In the genomic region with DNA sequence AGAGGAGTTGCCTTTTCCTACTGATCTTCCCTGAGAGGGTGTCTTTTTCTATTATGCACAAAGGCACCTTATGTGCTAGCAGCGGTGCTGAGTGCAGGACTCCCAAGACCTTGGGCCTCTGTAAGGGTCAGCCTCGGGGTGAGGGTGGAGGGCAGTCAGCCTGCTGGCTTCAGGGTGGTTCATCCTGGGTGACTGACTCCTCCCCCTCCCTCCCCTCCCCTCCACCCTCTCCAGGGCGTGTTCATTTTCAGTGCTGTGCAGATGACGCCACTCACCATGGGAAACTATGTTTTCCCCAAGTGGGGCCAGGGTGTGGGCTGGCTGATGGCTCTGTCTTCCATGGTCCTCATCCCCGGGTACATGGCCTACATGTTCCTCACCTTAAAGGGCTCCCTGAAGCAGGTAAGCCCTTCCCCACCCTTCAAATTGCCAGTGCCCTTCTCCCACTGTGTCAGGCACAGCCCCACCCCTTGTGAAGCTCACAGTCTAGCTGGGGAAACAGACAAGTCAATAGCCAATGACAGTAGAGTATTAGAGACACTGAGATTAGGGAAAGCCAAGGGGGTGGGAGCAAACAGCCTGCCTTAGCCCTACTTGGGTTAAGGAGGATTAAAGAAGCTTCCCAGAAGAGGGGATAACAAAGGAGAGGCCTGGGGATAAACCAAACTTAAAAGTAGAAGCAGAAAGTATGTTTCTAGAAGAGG, we compare ENCODE assay signal across 20 cellular contexts. TPM values are rescaled to one million over a fixed set of nuclear protein-coding genes. Genes with fewer than 3 reads are reported as not detected.
"Had no signal": no experiment of that assay in that cellular context is flagged by ENCODE, and none has a peak within 500 bp of the region (broad histone marks: within the 10 kb centered on the region; RNA-seq: fewer than 3 reads in every experiment).

No MANE protein-coding gene starts in this region.

- H3K9me3 Mint-ChIP-seq: nephron progenitor cell had no signal

- H3K4me1 Mint-ChIP-seq: naive thymus-derived CD4-positive, alpha-beta T cell; nephron progenitor cell had no signal

- H3K36me3 ChIP-seq: esophagus muscularis mucosa, gastrocnemius medialis, neutrophil, stomach, thoracic aorta, transverse colon had no signal

- DNase-seq: cortex of kidney; dorsolateral prefrontal cortex; effector CD8-positive, alpha-beta T cell; gastrocnemius medialis; glutamatergic neuron; naive thymus-derived CD4-positive, alpha-beta T cell; nephron progenitor cell; posterior cingulate gyrus; small intestine; stimulated activated CD4-positive, alpha-beta T cell treated with anti-CD3 and anti-CD28 coated beads, Interleukin-12 subunit alpha, Interleukin-12 subunit beta, amount 100 ng/mL, for 4 hours; stimulated activated naive CD4-positive, alpha-beta T cell; stomach; substantia nigra; transverse colon had no signal

- H3K4me3 Mint-ChIP-seq: nephron progenitor cell had no signal

- H3K27ac ChIP-seq: esophagus muscularis mucosa, gastrocnemius medialis, neutrophil, stomach, thoracic aorta, transverse colon had no signal

- H3K9me3 ChIP-seq: esophagus muscularis mucosa, gastrocnemius medialis, neutrophil, stomach, thoracic aorta, transverse colon had no signal

- FAIRE-seq: small intestine had no signal

- H3K4me3 ChIP-seq: dorsolateral prefrontal cortex, esophagus muscularis mucosa, gastrocnemius medialis, stomach, thoracic aorta, transverse colon had no signal

- H3K4me1 ChIP-seq: esophagus muscularis mucosa, gastrocnemius medialis, stomach, transverse colon had no signal

- H3K27ac Mint-ChIP-seq: naive thymus-derived CD4-positive, alpha-beta T cell; nephron progenitor cell had no signal

RNA-seq across cellular contexts. Expression of gene SLC6A1, which starts 41.9 kb away (rescaled TPM):
- total RNA-seq: fibroblast of villous mesenchyme; kidney epithelial cell; naive thymus-derived CD4-positive, alpha-beta T cell; osteoblast had no signal
- polyA plus RNA-seq: naive thymus-derived CD4-positive, alpha-beta T cell had no signal
